In genomic region chr10:62450905-62451605, GRCh38 we compare ENCODE assay signal across 16 cellular contexts.
A peak's percentile ranks its signal among the peaks of the same experiment; 100 is the strongest.
DNase-seq lines count a peak whose midpoint lies in the region; ATAC-seq, FAIRE-seq and TF ChIP-seq lines count a peak whose summit lies in the region.
"Had no signal": no experiment of that assay in that cellular context is flagged by ENCODE, and none has a peak within 500 bp of the region (broad histone marks: within the 10 kb centered on the region; RNA-seq: fewer than 3 reads in every experiment).

No MANE protein-coding gene starts in this region.

- H3K27me3 ChIP-seq in mammary epithelial cell (ENCODE audit: insufficient read depth, low read length) = no peaks in the 10 kb centered on the region
- H3K27me3 ChIP-seq: SJSA1 had no signal

- H3K27ac ChIP-seq in mammary epithelial cell (ENCODE audit: insufficient read depth, low read depth, low read length) = peak overlapping the region; percentile 89
- H3K27ac ChIP-seq in kidney (ENCODE audit: low read depth in 2 of 2, low read length in 2 of 2) = no peak overlapping the region
- H3K27ac ChIP-seq: RWPE1, SJSA1 had no signal

- DNase-seq in H54 (ENCODE audit: insufficient read length, low spot score) (no peak), mammary epithelial cell (peak; percentile 33), naive B cell (peak; percentile 43), kidney (no peak)
- no peak for DNase-seq in naive thymus-derived CD8-positive, alpha-beta T cell
- no peak for DNase-seq in activated CD4-positive, alpha-beta T cell treated with anti-CD3 and anti-CD28 coated beads, Interleukin-2, amount 10 ng/mL, durations not matched to agents 24 days and 14 days
- DNase-seq: Caco-2, HCEC 1CT, Kasumi-1, NCI-H1417, NCI-H2029, NCI-H2171 treated with DMSO at 0.1 percent for 48 hours, NCI-H82 had no signal

- TF ChIP-seq CTCF in mammary epithelial cell (conservative IDR thresholded peaks at IDR 0.05 in 1 of 2, IDR thresholded peaks at IDR 0.05 in 1 of 2; ENCODE audit: extremely low read depth in 1 of 2, insufficient read depth in 1 of 2, low read depth in 1 of 2, low read length in 2 of 2) = no peak
- TF ChIP-seq CTCF in kidney (IDR thresholded peaks at IDR 0.05; ENCODE audit: borderline replicate concordance, extremely low read depth, insufficient read depth) = no peak

- peak; percentile 27 for FAIRE-seq in H54 (lab: Jason Lieb, UNC)
- no peak for FAIRE-seq in kidney (lab: Jason Lieb, UNC)

- H3K4me3 ChIP-seq in mammary epithelial cell (replicated peaks in 1 of 3; ENCODE audit: insufficient read depth in 1 of 3, low read depth in 2 of 3, low read length in 3 of 3) = no peak overlapping the region
- H3K4me3 ChIP-seq in kidney (ENCODE audit: low read length in 2 of 2) = no peak overlapping the region
- H3K4me3 ChIP-seq: SJSA1 had no signal

- H3K4me1 ChIP-seq in mammary epithelial cell (ENCODE audit: insufficient read depth, low read length) (peaks cover 38% of the 10 kb centered on the region), kidney (ENCODE audit: control insufficient read depth in 1 of 2, insufficient read depth in 1 of 2, low read depth in 1 of 2, low read length in 2 of 2) (no peaks in the 10 kb centered on the region)

- no peaks in the 10 kb centered on the region for H3K36me3 ChIP-seq in mammary epithelial cell (ENCODE audit: insufficient read depth, low read length)
- H3K36me3 ChIP-seq in kidney (ENCODE audit: control insufficient read depth in 1 of 2, insufficient read depth in 2 of 2, low read length in 2 of 2) = no peaks in the 10 kb centered on the region
- H3K36me3 ChIP-seq: SJSA1 had no signal

- intact Hi-C loops in mammary epithelial cell (cut with micrococcal nuclease) (loop anchor here (5.0 kb wide), 1 partner anchor 41 kb away; no protein-coding TSS in a partner anchor), kidney (cut with DNase I) (no loop called here)
- intact Hi-C loops in activated CD4-positive, alpha-beta T cell treated with anti-CD3 and anti-CD28 coated beads, Interleukin-2, amount 10 ng/mL, durations not matched to agents 24 days and 14 days (cut with micrococcal nuclease) = no loop called here

- H3K27ac Mint-ChIP-seq in naive B cell = peak overlapping the region; percentile 49 to 95 (median 68)
- H3K27ac Mint-ChIP-seq in naive thymus-derived CD8-positive, alpha-beta T cell = peak overlapping the region in 1 of 10 donors; percentile 8
- H3K27ac Mint-ChIP-seq in activated CD4-positive, alpha-beta T cell treated with anti-CD3 and anti-CD28 coated beads, Interleukin-2, amount 10 ng/mL, durations not matched to agents 24 days and 14 days = no peak overlapping the region

- H3K9me3 ChIP-seq in mammary epithelial cell (replicated peaks; ENCODE audit: insufficient read depth, low read length) (no peaks in the 10 kb centered on the region), kidney (ENCODE audit: control insufficient read depth in 1 of 2, low read length in 2 of 2) (no peaks in the 10 kb centered on the region)
- H3K9me3 ChIP-seq: Caco-2, SJSA1 had no signal

- H2AFZ ChIP-seq in mammary epithelial cell (ENCODE audit: low read depth, low read length) = peak overlapping the region; percentile 91

- TSS peak; percentile 37 for BruUV-seq in mammary epithelial cell (replicated peaks; lab: Mats Ljungman, UMichigan)

- no peak for TF ChIP-seq POLR2A in H54 (IDR thresholded peaks at IDR 0.05; ENCODE audit: low read depth, low read length)

- POLR2A ChIA-PET in naive thymus-derived CD8-positive, alpha-beta T cell (lab: Charles Lee) = no interaction called here

- no peaks in the 10 kb centered on the region for H3K79me2 ChIP-seq in mammary epithelial cell (ENCODE audit: insufficient read depth, low read length)

- no peaks in the 10 kb centered on the region for H4K20me1 ChIP-seq in mammary epithelial cell (ENCODE audit: insufficient read depth, low read length)

- CTCF ChIA-PET in mammary epithelial cell (lab: Charles Lee; ENCODE audit: low non-redundant PET) = no interaction called here

- WGBS in mammary epithelial cell (ENCODE audit: low coverage, missing lambda C conversion rate) = 6% methylated on average over 6 of the region's 6 CpGs

- no peaks in the 10 kb centered on the region for H3K36me3 Mint-ChIP-seq in naive B cell
- peaks cover 0 to 6% (median 0%) of the 10 kb centered on the region in 3 donors for H3K36me3 Mint-ChIP-seq in naive thymus-derived CD8-positive, alpha-beta T cell
- no peaks in the 10 kb centered on the region for H3K36me3 Mint-ChIP-seq in activated CD4-positive, alpha-beta T cell treated with anti-CD3 and anti-CD28 coated beads, Interleukin-2, amount 10 ng/mL, durations not matched to agents 24 days and 14 days (ENCODE audit: low read depth)

- H3K4me3 Mint-ChIP-seq in naive B cell = peak overlapping the region in 7 of 8 donors; percentile 1 to 88 (median 60)
- peak overlapping the region in 1 of 10 donors; percentile 8 for H3K4me3 Mint-ChIP-seq in naive thymus-derived CD8-positive, alpha-beta T cell
- H3K4me3 Mint-ChIP-seq in activated CD4-positive, alpha-beta T cell treated with anti-CD3 and anti-CD28 coated beads, Interleukin-2, amount 10 ng/mL, durations not matched to agents 24 days and 14 days = no peak overlapping the region

- dilution Hi-C loops in mammary epithelial cell (cut with HindIII; ENCODE audit: low sequenced_read_pairs) = no loop called here

- H3K4me2 ChIP-seq in mammary epithelial cell (ENCODE audit: insufficient read depth, low read depth, low read length) = peak overlapping the region; percentile 57

- ATAC-seq in naive B cell (ENCODE audit: low read depth in 2 of 2) (peak; percentile 89 to 90), GM19035 (IDR thresholded peaks at IDR 0.05; ENCODE audit: unreplicated experiment) (no peak)
- ATAC-seq in naive thymus-derived CD8-positive, alpha-beta T cell = no peak

- peaks cover 21 to 28% (median 24%) of the 10 kb centered on the region in 3 donors for H3K4me1 Mint-ChIP-seq in naive B cell
- H3K4me1 Mint-ChIP-seq in naive thymus-derived CD8-positive, alpha-beta T cell = peaks cover 0 to 12% (median 0%) of the 10 kb centered on the region in 4 donors
- H3K4me1 Mint-ChIP-seq in activated CD4-positive, alpha-beta T cell treated with anti-CD3 and anti-CD28 coated beads, Interleukin-2, amount 10 ng/mL, durations not matched to agents 24 days and 14 days = no peaks in the 10 kb centered on the region

- in situ Hi-C loops in mammary epithelial cell (cut with MboI; ENCODE audit: low sequenced_read_pairs in 2 of 2) = no loop called here

- peaks cover 0 to 7% (median 0%) of the 10 kb centered on the region in 3 donors for H3K27me3 Mint-ChIP-seq in naive B cell
- H3K27me3 Mint-ChIP-seq in naive thymus-derived CD8-positive, alpha-beta T cell = peaks cover 3 to 28% (median 6%) of the 10 kb centered on the region in 5 donors
- peaks cover 25% of the 10 kb centered on the region for H3K27me3 Mint-ChIP-seq in activated CD4-positive, alpha-beta T cell treated with anti-CD3 and anti-CD28 coated beads, Interleukin-2, amount 10 ng/mL, durations not matched to agents 24 days and 14 days

- peaks cover 0 to 2% (median 0%) of the 10 kb centered on the region in 7 donors for H3K9me3 Mint-ChIP-seq in naive B cell
- peaks cover 0 to 5% (median 2%) of the 10 kb centered on the region in 9 donors for H3K9me3 Mint-ChIP-seq in naive thymus-derived CD8-positive, alpha-beta T cell
- H3K9me3 Mint-ChIP-seq in activated CD4-positive, alpha-beta T cell treated with anti-CD3 and anti-CD28 coated beads, Interleukin-2, amount 10 ng/mL, durations not matched to agents 24 days and 14 days = no peaks in the 10 kb centered on the region

- H3K9ac ChIP-seq in mammary epithelial cell (ENCODE audit: insufficient read depth, low read length) (peak overlapping the region; percentile 54), kidney (ENCODE audit: low read length in 2 of 2) (no peak overlapping the region)

Comparison
In these comparisons a context has a peak if more than half of its experiments do, and no peak if none do; other contexts are left out.
1. DNase-seq: peak in mammary epithelial cell (single experiment) and naive B cell (single experiment); none in H54 (single experiment), naive thymus-derived CD8-positive, alpha-beta T cell (0 of 10), kidney (single experiment) and activated CD4-positive, alpha-beta T cell treated with anti-CD3 and anti-CD28 coated beads, Interleukin-2, amount 10 ng/mL, durations not matched to agents 24 days and 14 days (single experiment).
2. ATAC-seq: peak in naive B cell (2 of 2); none in naive thymus-derived CD8-positive, alpha-beta T cell (0 of 2) and GM19035 (single experiment).